In genomic region chr12:120090211-120090610, GRCh38 we compare ENCODE assay signal across 27 cellular contexts. TPM values are rescaled to one million over a fixed set of nuclear protein-coding genes. Genes with fewer than 3 reads are reported as not detected.
DNase-seq lines count a peak whose midpoint lies in the region; ATAC-seq, FAIRE-seq and TF ChIP-seq lines count a peak whose summit lies in the region.
"Had no signal": no experiment of that assay in that cellular context is flagged by ENCODE, and none has a peak within 500 bp of the region (broad histone marks: within the 10 kb centered on the region; RNA-seq: fewer than 3 reads in every experiment).

No MANE protein-coding gene starts in this region.

- FAIRE-seq in H1 (lab: Jason Lieb, UNC), result no peak
- FAIRE-seq: GM12891, GM19239, H54, HTR-8/SVneo, RCC 7860 had no signal

- TF ChIP-seq EP300 in H1 (IDR thresholded peaks at IDR 0.05; ENCODE audit: borderline replicate concordance in 1 of 2, low read depth in 2 of 2, low read length in 2 of 2) (no peak), stomach (IDR thresholded peaks at IDR 0.05) (no peak)

- 0 out of 2 replicates have a peak overlapping the region, but pooled peaks have one; percentile 60 for H2BK12ac ChIP-seq in H1 (ENCODE audit: low read depth, low read length)

- no peak for TF ChIP-seq RAD21 in H1 (IDR thresholded peaks at IDR 0.05 in 1 of 2, conservative IDR thresholded peaks at IDR 0.05 in 1 of 2; ENCODE audit: low read depth in 2 of 2, low read length in 2 of 2)

- no peak overlapping the region for H4K8ac ChIP-seq in H1 (ENCODE audit: extremely low read depth, insufficient read depth, low read length)

- H2BK15ac ChIP-seq in H1 (ENCODE audit: low read length), result 0 out of 2 replicates have a peak overlapping the region, but pooled peaks have one; percentile 65

- ATAC-seq in gastrocnemius medialis, result no peak
- no peak for ATAC-seq in activated CD8-positive, alpha-beta T cell treated with anti-CD3 and anti-CD28 coated beads for 36 hours

- in situ Hi-C loops in gastrocnemius medialis (cut with MboI; ENCODE audit: low sequenced_read_pairs in 4 of 4), result no loop called here

- no peak overlapping the region for H2BK120ac ChIP-seq in H1 (replicated peaks; ENCODE audit: low read depth, low read length)

- H3K27me3 ChIP-seq in A673 (replicated peaks; ENCODE audit: insufficient read depth, low read depth, low read length, poor library complexity), result no peaks in the 10 kb centered on the region
- no peaks in the 10 kb centered on the region for H3K27me3 ChIP-seq in HUES48 (ENCODE audit: control insufficient read depth, insufficient read depth, low read length)
- H3K27me3 ChIP-seq in H1 (replicated peaks in 1 of 4; ENCODE audit: control insufficient read depth in 3 of 4, extremely low read depth in 1 of 4, insufficient read depth in 3 of 4, low read length in 3 of 4), result no peaks in the 10 kb centered on the region
- no peaks in the 10 kb centered on the region for H3K27me3 ChIP-seq in gastrocnemius medialis
- no peaks in the 10 kb centered on the region for H3K27me3 ChIP-seq in stomach
- H3K27me3 ChIP-seq: BE2C, SJSA1 had no signal

- H3K9me3 ChIP-seq in A673 (ENCODE audit: low read depth, low read length, poor library complexity, severe bottlenecking) (no peaks in the 10 kb centered on the region), HUES48 (ENCODE audit: control insufficient read depth, insufficient read depth, low read length) (no peaks in the 10 kb centered on the region), H1 (ENCODE audit: insufficient read depth in 2 of 2, low read depth in 1 of 2, low read length in 1 of 2) (no peaks in the 10 kb centered on the region), gastrocnemius medialis (no peaks in the 10 kb centered on the region), stomach (no peaks in the 10 kb centered on the region)
- H3K9me3 ChIP-seq: BE2C, SJSA1 had no signal

- H3K79me2 ChIP-seq in H1 (ENCODE audit: control insufficient read depth in 1 of 2, insufficient read depth in 2 of 2, low read length in 2 of 2), result no peaks in the 10 kb centered on the region

- H3K36me3 ChIP-seq in A673 (ENCODE audit: insufficient read depth, low read length, poor library complexity, severe bottlenecking) (no peaks in the 10 kb centered on the region), HUES48 (ENCODE audit: control insufficient read depth, insufficient read depth, low read length) (peaks cover 9% of the 10 kb centered on the region), H1 (ENCODE audit: control insufficient read depth in 2 of 4, insufficient read depth in 4 of 4, low read length in 3 of 4) (no peaks in the 10 kb centered on the region; a peak in 1 of 8 replicates), gastrocnemius medialis (peaks cover 0 to 10% of the 10 kb centered on the region in 2 donors), stomach (peaks cover 16 to 55% (median 40%) of the 10 kb centered on the region in 4 donors)

- H2AK5ac ChIP-seq in H1 (ENCODE audit: low read depth, low read length), result no peak overlapping the region

- no peak overlapping the region for H3K56ac ChIP-seq in H1 (replicated peaks; ENCODE audit: insufficient read length, low read depth, low read length)

- POLR2A ChIA-PET in A673 (lab: Charles Lee; ENCODE audit: low non-redundant PET) (no interaction called here), H1 (lab: Charles Lee; ENCODE audit: partially characterized antibody) (interaction anchor here (0.6 to 11.7 kb wide), 6 partner anchors 11 to 112 kb away, joined by 3 to 96 read pairs (median 8); partner anchors contain the start of genes BICDL1, RAB35 and RPLP0)
- POLR2A ChIA-PET in activated CD8-positive, alpha-beta T cell treated with anti-CD3 and anti-CD28 coated beads for 36 hours (lab: Charles Lee), result interaction anchor here (1.0 to 1.4 kb wide), 5 partner anchors 12 to 201 kb away, joined by 3 to 5 read pairs (median 4); no protein-coding TSS in a partner anchor

- H4K5ac ChIP-seq in H1 (ENCODE audit: insufficient read length, low read depth, low read length), result no peak overlapping the region

- peaks cover 4% of the 10 kb centered on the region; the same call in 1 of the 2 replicates for H3K23me2 ChIP-seq in H1 (ENCODE audit: low read depth, low read length)

- no peaks in the 10 kb centered on the region for H3K79me1 ChIP-seq in H1 (ENCODE audit: low read depth, low read length)

- H3K4me1 Mint-ChIP-seq in activated CD8-positive, alpha-beta T cell treated with anti-CD3 and anti-CD28 coated beads for 36 hours (ENCODE audit: low read depth), result peaks cover 27% of the 10 kb centered on the region

- H3K14ac ChIP-seq in H1 (ENCODE audit: insufficient read length), result no peak overlapping the region

- H3K36me3 Mint-ChIP-seq in activated CD8-positive, alpha-beta T cell treated with anti-CD3 and anti-CD28 coated beads for 36 hours (ENCODE audit: low read depth), result peaks cover 45% of the 10 kb centered on the region

- no peak overlapping the region for H3K27ac Mint-ChIP-seq in activated CD8-positive, alpha-beta T cell treated with anti-CD3 and anti-CD28 coated beads for 36 hours

- H3K4ac ChIP-seq in H1 (replicated peaks; ENCODE audit: insufficient read length, low read depth, low read length), result no peak overlapping the region

- TF ChIP-seq CTCF in A673 (conservative IDR thresholded peaks at IDR 0.05; ENCODE audit: low read depth, low read length) (no peak), H1 (IDR thresholded peaks at IDR 0.05; ENCODE audit: control extremely low read depth in 1 of 3, insufficient read depth in 1 of 3, low read depth in 1 of 3, low read length in 3 of 3) (no peak), gastrocnemius medialis (IDR thresholded peaks at IDR 0.05 in 4 of 5, conservative IDR thresholded peaks at IDR 0.05 in 1 of 5) (no peak), stomach (IDR thresholded peaks at IDR 0.05) (no peak)
- no peak for TF ChIP-seq CTCF in activated CD8-positive, alpha-beta T cell treated with anti-CD3 and anti-CD28 coated beads for 36 hours (IDR thresholded peaks at IDR 0.05)

- H3K4me3 Mint-ChIP-seq in activated CD8-positive, alpha-beta T cell treated with anti-CD3 and anti-CD28 coated beads for 36 hours, result no peak overlapping the region
- H3K4me3 Mint-ChIP-seq: CD14-positive monocyte; CD8-positive, alpha-beta memory T cell had no signal

- no peak overlapping the region for H2BK20ac ChIP-seq in H1 (ENCODE audit: low read length)

- no peak overlapping the region for H2AFZ ChIP-seq in H1 (ENCODE audit: low read length)

- H3K18ac ChIP-seq in H1 (ENCODE audit: extremely low read depth, low read length), result no peak overlapping the region

- intact Hi-C loops in A673 (cut with micrococcal nuclease; ENCODE audit: unreplicated experiment), result no loop called here
- intact Hi-C loops in gastrocnemius medialis (cut with DNase I; ENCODE audit: low total_unique reads), result no loop called here
- intact Hi-C loops in stomach (cut with DNase I; ENCODE audit: low total_unique reads), result no loop called here
- intact Hi-C loops in activated CD8-positive, alpha-beta T cell treated with anti-CD3 and anti-CD28 coated beads for 36 hours (cut with micrococcal nuclease), result no loop called here

- H3K27ac ChIP-seq in A673 (ENCODE audit: low read depth, low read length, poor library complexity, severe bottlenecking) (peak overlapping the region; percentile 24), HUES48 (ENCODE audit: low read depth, low read length) (peak overlapping the region; percentile 22), H1 (ENCODE audit: low read depth, low read length) (no peak overlapping the region), gastrocnemius medialis (peak overlapping the region; percentile 39 to 71 (median 59)), stomach (no peak overlapping the region)
- H3K27ac ChIP-seq: SJSA1 had no signal

- peak; percentile 66 for DNase-seq in A673 (ENCODE audit: low spot score)
- DNase-seq in H1 (ENCODE audit: low read depth in 1 of 2, low spot score in 2 of 2), result no peak
- DNase-seq in gastrocnemius medialis, result no peak
- no peak for DNase-seq in islet precursor cell
- no peak for DNase-seq in stomach
- DNase-seq in activated CD8-positive, alpha-beta T cell treated with anti-CD3 and anti-CD28 coated beads for 36 hours, result no peak
- DNase-seq: BE2C; CD8-positive, alpha-beta memory T cell; DMS79 treated with DMSO at 0.1 percent for 48 hours; GF-D8; KBM-7; MV-4-11; NCI-H1105; NCI-H1436 treated with DMSO at 0.1 percent for 48 hours; NCI-H187 treated with DMSO at 0.1 percent for 48 hours; NCI-H2171 treated with DMSO at 0.1 percent for 48 hours; NCI-H446; NCI-H524 treated with DMSO at 0.1 percent for 48 hours; NCI-H774 had no signal

- H4K20me1 ChIP-seq in H1 (replicated peaks in 1 of 2; ENCODE audit: control insufficient read depth in 1 of 2, insufficient read depth in 2 of 2, low read length in 2 of 2), result peaks cover 0 to 4% of the 10 kb centered on the region in 2 experiments

- H3K9ac ChIP-seq in HUES48 (ENCODE audit: low read depth, low read length), result no peak overlapping the region
- H3K9ac ChIP-seq in H1 (replicated peaks in 1 of 4; ENCODE audit: extremely low read depth in 1 of 4, low read depth in 3 of 4, low read length in 3 of 4), result no peak overlapping the region; a peak in 1 of 7 replicates

- H3K27me3 Mint-ChIP-seq in activated CD8-positive, alpha-beta T cell treated with anti-CD3 and anti-CD28 coated beads for 36 hours, result no peaks in the 10 kb centered on the region

- TF ChIP-seq POLR2A in H1 (IDR thresholded peaks at IDR 0.05; ENCODE audit: control extremely low read depth in 1 of 2, low read depth in 2 of 2, low read length in 2 of 2), result no peak
- no peak for TF ChIP-seq POLR2A in gastrocnemius medialis (IDR thresholded peaks at IDR 0.05)
- TF ChIP-seq POLR2A in stomach (IDR thresholded peaks at IDR 0.05), result no peak

- no TSS peak for BruUV-seq in A673 (replicated peaks; lab: Mats Ljungman, UMichigan)

- CTCF ChIA-PET in A673 (lab: Charles Lee), result no interaction called here
- CTCF ChIA-PET in H1 (lab: Charles Lee; ENCODE audit: partially characterized antibody), result interaction anchor here (0.5 to 2.1 kb wide), 4 partner anchors 9 to 135 kb away, joined by 3 to 4 read pairs (median 4); partner anchors contain the start of gene RAB35
- CTCF ChIA-PET in activated CD8-positive, alpha-beta T cell treated with anti-CD3 and anti-CD28 coated beads for 36 hours (lab: Charles Lee), result no interaction called here

- H2BK5ac ChIP-seq in H1 (ENCODE audit: low read depth, low read length), result no peak overlapping the region

- H3K4me1 ChIP-seq in A673 (ENCODE audit: insufficient read depth, low read length, poor library complexity, severe bottlenecking), result peaks cover 35% of the 10 kb centered on the region
- H3K4me1 ChIP-seq in HUES48 (ENCODE audit: control insufficient read depth, insufficient read depth, low read length), result peaks cover 42% of the 10 kb centered on the region
- H3K4me1 ChIP-seq in H1 (replicated peaks in 1 of 4; ENCODE audit: control insufficient read depth in 3 of 4, insufficient read depth in 4 of 4, low read length in 3 of 4), result peaks cover 14 to 46% (median 35%) of the 10 kb centered on the region in 4 experiments
- peaks cover 31 to 38% of the 10 kb centered on the region in 2 donors for H3K4me1 ChIP-seq in gastrocnemius medialis
- peaks cover 8 to 32% (median 19%) of the 10 kb centered on the region in 4 donors for H3K4me1 ChIP-seq in stomach

- no peak overlapping the region for H3K4me2 ChIP-seq in H1 (ENCODE audit: insufficient read depth in 1 of 2, low read depth in 2 of 2, low read length in 2 of 2)

- H3K4me3 ChIP-seq in A673 (ENCODE audit: low read depth, low read length, poor library complexity, severe bottlenecking) (no peak overlapping the region), HUES48 (ENCODE audit: low read depth, low read length) (no peak overlapping the region), H1 (ENCODE audit: extremely low read depth in 1 of 4, insufficient read depth in 2 of 4, low read depth in 3 of 4, low read length in 4 of 4) (no peak overlapping the region), gastrocnemius medialis (no peak overlapping the region), stomach (no peak overlapping the region)
- H3K4me3 ChIP-seq: SJSA1 had no signal

- H3K9me3 Mint-ChIP-seq in activated CD8-positive, alpha-beta T cell treated with anti-CD3 and anti-CD28 coated beads for 36 hours, result no peaks in the 10 kb centered on the region
- H3K9me3 Mint-ChIP-seq: CD14-positive monocyte; CD8-positive, alpha-beta memory T cell had no signal

- H4K91ac ChIP-seq in H1 (replicated peaks; ENCODE audit: insufficient read length, low read length), result no peak overlapping the region

- no peak overlapping the region for H3K23ac ChIP-seq in H1 (ENCODE audit: insufficient read length)

- 92% methylated on average over 3 of the region's 3 CpGs; no CpG with 5 or more reads in 1 of the 2 experiments for WGBS in H1 (ENCODE audit: extremely low coverage in 1 of 2, insufficient coverage in 1 of 2, insufficient read length in 1 of 2, insufficient replicate concordance in 2 of 2, low coverage in 1 of 2, low lambda C conversion rate in 2 of 2, missing lambda C conversion rate in 1 of 2), 2 experiments
- WGBS in stomach, 5 donors, result 81 to 96% (median 90%) methylated on average over 3 of the region's 3 CpGs

RNA-seq across cellular contexts. Expression of gene RAB35, which starts 26.3 kb away (rescaled TPM):
- total RNA-seq in A673 (2021) (57.9 and 63.0 TPM in 2 replicates), gastrocnemius medialis (10 to 100 TPM; 12.3 to 30.7 (median 16.9) TPM), stomach (10 to 100 TPM in 2 of 5 donors, 1 to 10 TPM in 3; 8.1 to 20.0 (median 9.9) TPM)
- total RNA-seq in H1 (2021; fragmentation: NEBNext Ultra II Directional; extraction: Animal tissue kit (Norgen Biotek cat#: 25700)), result 39.0 and 45.7 TPM in 2 replicates
- polyA plus RNA-seq in H1 (2011; rRNA removed) (33.4 and 45.8 TPM in 2 replicates), stomach (10 to 100 TPM; 14.0 to 35.4 (median 23.9) TPM)
- polyA plus RNA-seq in H1 (2011; cell fraction: cytosol; rRNA removed), result 29.0 TPM
- polyA plus RNA-seq in H1 (2011; cell fraction: nucleus; rRNA removed), result 37.5 TPM
- polyA plus RNA-seq in H1 (2012, experiment 1 of 2), result 35.9 to 43.8 TPM (median 40.9 TPM) in 4 replicates
- 38.3 TPM for polyA plus RNA-seq in H1 (2012, experiment 2 of 2)
- 27.7 TPM for polyA plus RNA-seq in H1 (2013, experiment 1 of 2)
- 29.3 TPM for polyA plus RNA-seq in H1 (2013, experiment 2 of 2)
- polyA minus RNA-seq in H1 (2011; rRNA and poly(A)+ RNA removed), result 34.0 and 46.0 TPM in 2 replicates
- 16.2 TPM for polyA minus RNA-seq in H1 (2011; cell fraction: cytosol; rRNA and poly(A)+ RNA removed)
- 12.0 TPM for polyA minus RNA-seq in H1 (2011; cell fraction: nucleus; rRNA and poly(A)+ RNA removed)
- total RNA-seq in activated CD8-positive, alpha-beta T cell treated with anti-CD3 and anti-CD28 coated beads for 36 hours, result 10 to 100 TPM; 38.2 to 41.5 TPM

Comparison
In these comparisons a context has a peak if more than half of its experiments do, and no peak if none do; other contexts are left out.
1. H3K27ac ChIP-seq: peak in A673 (single experiment), HUES48 (single experiment) and gastrocnemius medialis (4 of 4); none in H1 (single experiment) and stomach (0 of 5).